8 cellular contexts compared by ENCODE assay signal in genomic region chr3:186361612-186362408, GRCh38. TPM values are rescaled to one million over a fixed set of nuclear protein-coding genes. Genes with fewer than 3 reads are reported as not detected.
DNase-seq lines count a peak whose midpoint lies in the region; ATAC-seq and TF ChIP-seq lines count a peak whose summit lies in the region.

Gene DGKG (minus strand): TSS chr3:186362234. CDS start chr3:186320459, 41,775 bp downstream.

- H4K20me1 ChIP-seq in Loucy (ENCODE audit: insufficient read depth, low read length, poor library complexity, severe bottlenecking) (no peaks in the 10 kb centered on the region), fibroblast of lung (ENCODE audit: control insufficient read depth, extremely low read depth, insufficient read depth, low read length) (no peaks in the 10 kb centered on the region)

- H3K9ac ChIP-seq in Loucy (ENCODE audit: low read depth, low read length, poor library complexity, severe bottlenecking): no peak within 1 kb of the TSS
- H3K9ac ChIP-seq in fibroblast of lung (ENCODE audit: insufficient read depth, low read length): no peak within 1 kb of the TSS

- no peaks in the 10 kb centered on the region for H3K9me3 Mint-ChIP-seq in natural killer cell treated with Interleukin-12 subunit alpha and Interleukin-12 subunit beta and Interleukin-15 and Interleukin-18, amount 100 ng/mL, for 72 hours

- peaks cover 41 to 50% of the 10 kb centered on the region in 2 donors for H3K27me3 Mint-ChIP-seq in natural killer cell treated with Interleukin-12 subunit alpha and Interleukin-12 subunit beta and Interleukin-15 and Interleukin-18, amount 100 ng/mL, for 72 hours

- TF ChIP-seq CTCF in Loucy (conservative IDR thresholded peaks at IDR 0.05; ENCODE audit: low read length): no peak
- TF ChIP-seq CTCF in fibroblast of lung (conservative IDR thresholded peaks at IDR 0.05 in 1 of 2, IDR thresholded peaks at IDR 0.05 in 1 of 2; ENCODE audit: low read depth in 1 of 2, low read length in 2 of 2): no peak

- H3K9me2 ChIP-seq in Loucy (replicated peaks; ENCODE audit: low read depth, low read length): no peaks in the 10 kb centered on the region

- DNase-seq in G401 (ENCODE audit: low spot score): peak; percentile 88
- peak; percentile 36 for DNase-seq in activated CD4-positive, CD25-positive, alpha-beta regulatory T cell treated with anti-CD3 and anti-CD28 coated beads, Interleukin-2, amount 50 U/mL, for 72 hours
- DNase-seq in fibroblast of lung (ENCODE audit: low read depth in 2 of 2): no peak
- no peak for DNase-seq in natural killer cell treated with Interleukin-12 subunit alpha and Interleukin-12 subunit beta and Interleukin-15 and Interleukin-18, amount 100 ng/mL, for 72 hours (ENCODE audit: low spot score)
- no peak for DNase-seq in LoVo (ENCODE audit: low spot score)

- H3K4me1 ChIP-seq in Loucy (ENCODE audit: insufficient read depth, low read length, poor library complexity, severe bottlenecking) (no peaks in the 10 kb centered on the region), fibroblast of lung (ENCODE audit: control insufficient read depth, extremely low read depth, insufficient read depth, low read length) (peaks cover 3% of the 10 kb centered on the region), urinary bladder (ENCODE audit: insufficient read depth) (peaks cover 2% of the 10 kb centered on the region)

- H3K27me3 ChIP-seq in Loucy (ENCODE audit: insufficient read depth, low read length, poor library complexity, severe bottlenecking): peaks cover 33% of the 10 kb centered on the region
- H3K27me3 ChIP-seq in fibroblast of lung (ENCODE audit: control insufficient read depth, insufficient read depth, low read length): peaks cover 18% of the 10 kb centered on the region

- no peak within 1 kb of the TSS for H3K27ac Mint-ChIP-seq in natural killer cell treated with Interleukin-12 subunit alpha and Interleukin-12 subunit beta and Interleukin-15 and Interleukin-18, amount 100 ng/mL, for 72 hours

- in situ Hi-C loops in G401 (cut with HindIII; ENCODE audit: low sequenced_read_pairs): no loop called here

- peak within 1 kb of the TSS; percentile 88 for H3K4me2 ChIP-seq in Loucy (ENCODE audit: low read depth, low read length, poor library complexity, severe bottlenecking)
- peak within 1 kb of the TSS; percentile 61 for H3K4me2 ChIP-seq in fibroblast of lung (ENCODE audit: extremely low read depth, insufficient read depth, low read length)

- under 1% methylated on average over 63 of the region's 63 CpGs for WGBS in urinary bladder

- peak; percentile 72 for ATAC-seq in GM21515 (IDR thresholded peaks at IDR 0.05; ENCODE audit: unreplicated experiment)
- ATAC-seq in natural killer cell treated with Interleukin-12 subunit alpha and Interleukin-12 subunit beta and Interleukin-15 and Interleukin-18, amount 100 ng/mL, for 72 hours: peak; percentile 56 to 66

- no peaks in the 10 kb centered on the region for H3K36me3 ChIP-seq in Loucy (ENCODE audit: insufficient read depth, low read length)
- H3K36me3 ChIP-seq in fibroblast of lung (ENCODE audit: control insufficient read depth, insufficient read depth, low read length): no peaks in the 10 kb centered on the region
- no peaks in the 10 kb centered on the region for H3K36me3 ChIP-seq in urinary bladder (ENCODE audit: insufficient read depth)

- H3K4me3 ChIP-seq in Loucy (ENCODE audit: low read length, poor library complexity, severe bottlenecking) (peak within 1 kb of the TSS; percentile 69), fibroblast of lung (replicated peaks in 1 of 4; ENCODE audit: control extremely low read depth in 1 of 4, insufficient read depth in 1 of 4, low read depth in 3 of 4, low read length in 4 of 4) (peak within 1 kb of the TSS; percentile 13 to 43 (median 29)), urinary bladder (ENCODE audit: low read depth, low read length) (peak within 1 kb of the TSS; percentile 35)

- H3K79me2 ChIP-seq in Loucy (ENCODE audit: insufficient read depth, low read length) (no peaks in the 10 kb centered on the region), fibroblast of lung (ENCODE audit: control insufficient read depth, insufficient read depth, low read length) (no peaks in the 10 kb centered on the region)

- H3K9me3 ChIP-seq in Loucy (ENCODE audit: insufficient read depth, low read depth, low read length) (no peaks in the 10 kb centered on the region), fibroblast of lung (ENCODE audit: control insufficient read depth, insufficient read depth, low read depth, low read length) (no peaks in the 10 kb centered on the region)

- no peaks in the 10 kb centered on the region for H3K36me3 Mint-ChIP-seq in natural killer cell treated with Interleukin-12 subunit alpha and Interleukin-12 subunit beta and Interleukin-15 and Interleukin-18, amount 100 ng/mL, for 72 hours

- H3K4me1 Mint-ChIP-seq in natural killer cell treated with Interleukin-12 subunit alpha and Interleukin-12 subunit beta and Interleukin-15 and Interleukin-18, amount 100 ng/mL, for 72 hours (ENCODE audit: low read depth in 2 of 2): no peaks in the 10 kb centered on the region

- H3K4me3 Mint-ChIP-seq in natural killer cell treated with Interleukin-12 subunit alpha and Interleukin-12 subunit beta and Interleukin-15 and Interleukin-18, amount 100 ng/mL, for 72 hours: no peak within 1 kb of the TSS

- H2AFZ ChIP-seq in Loucy (ENCODE audit: low read length) (peak within 1 kb of the TSS; percentile 85), fibroblast of lung (ENCODE audit: low read length) (peak within 1 kb of the TSS; percentile 16)

- no peaks in the 10 kb centered on the region for H3F3A ChIP-seq in Loucy (ENCODE audit: low read depth)

- H3K27ac ChIP-seq in fibroblast of lung (ENCODE audit: insufficient read depth, low read length) (no peak within 1 kb of the TSS), urinary bladder (ENCODE audit: low read depth) (no peak within 1 kb of the TSS)

RNA-seq across cellular contexts. Expression of gene DGKG, which starts in this region (rescaled TPM):
- total RNA-seq in G401 (2014; rRNA removed; shearing (Covaris generic)): not detected in 2 replicates
- total RNA-seq in fibroblast of lung (0.51 and 4.8 TPM in 2 replicates), urinary bladder (9.3 TPM)
- polyA plus RNA-seq in fibroblast of lung (1.4 and 3.7 TPM in 2 replicates), urinary bladder (4.2 TPM)
- polyA plus RNA-seq in fibroblast of lung (2012): 0.88 and 2.7 TPM in 2 replicates
- polyA minus RNA-seq in fibroblast of lung (ENCODE audit: low replicate concordance): 0.27 and 4.1 TPM in 2 replicates
- total RNA-seq in natural killer cell treated with Interleukin-12 subunit alpha and Interleukin-12 subunit beta and Interleukin-15 and Interleukin-18, amount 100 ng/mL, for 72 hours: 1 to 10 TPM; 6.2 to 7.5 TPM

Comparison
In these comparisons a context has a peak if more than half of its experiments do, and no peak if none do; other contexts are left out.
1. Peak in DNase-seq in G401; RNA of the gene not detected or under 1 TPM.